9 cellular contexts compared by ENCODE assay signal in genomic region chr6:151675746-151676459, GRCh38.
A peak's percentile ranks its signal among the peaks of the same experiment; 100 is the strongest.
DNase-seq lines count a peak whose midpoint lies in the region; ATAC-seq and TF ChIP-seq lines count a peak whose summit lies in the region.
"Had no signal": no experiment of that assay in that cellular context is flagged by ENCODE, and none has a peak within 500 bp of the region (broad histone marks: within the 10 kb centered on the region; RNA-seq: fewer than 3 reads in every experiment).

No MANE protein-coding gene starts in this region.

- H3K4me3 Mint-ChIP-seq in activated naive CD8-positive, alpha-beta T cell treated with anti-CD3 and anti-CD28 coated beads for 36 hours: no peak overlapping the region
- H3K4me3 Mint-ChIP-seq: activated naive CD4-positive, alpha-beta T cell treated with anti-CD3 and anti-CD28 coated beads, Interleukin-2, amount 50 U/mL, for 24 hours had no signal

- peaks cover 10% of the 10 kb centered on the region for H3K4me1 Mint-ChIP-seq in activated naive CD8-positive, alpha-beta T cell treated with anti-CD3 and anti-CD28 coated beads for 36 hours
- H3K4me1 Mint-ChIP-seq: activated naive CD4-positive, alpha-beta T cell treated with anti-CD3 and anti-CD28 coated beads, Interleukin-2, amount 50 U/mL, for 24 hours had no signal

- H3K36me3 ChIP-seq in RWPE2 (ENCODE audit: low read depth) (no peaks in the 10 kb centered on the region), suprapubic skin (no peaks in the 10 kb centered on the region)

- peaks cover 2% of the 10 kb centered on the region for H3K9me3 Mint-ChIP-seq in activated naive CD8-positive, alpha-beta T cell treated with anti-CD3 and anti-CD28 coated beads for 36 hours
- H3K9me3 Mint-ChIP-seq: activated naive CD4-positive, alpha-beta T cell treated with anti-CD3 and anti-CD28 coated beads, Interleukin-2, amount 50 U/mL, for 24 hours had no signal

- ATAC-seq in GM21360 (IDR thresholded peaks at IDR 0.05; ENCODE audit: unreplicated experiment): peak; percentile 95
- peak; percentile 81 for ATAC-seq in HG03521 (IDR thresholded peaks at IDR 0.05; ENCODE audit: unreplicated experiment)
- peak; percentile 61 for ATAC-seq in RWPE2 (ENCODE audit: low read depth)

- no peak overlapping the region for H3K27ac ChIP-seq in RWPE2 (ENCODE audit: poor library complexity, severe bottlenecking)
- no peak overlapping the region for H3K27ac ChIP-seq in suprapubic skin

- H3K4me1 ChIP-seq in RWPE2 (ENCODE audit: insufficient read depth, poor library complexity, severe bottlenecking) (no peaks in the 10 kb centered on the region), suprapubic skin (no peaks in the 10 kb centered on the region)

- 51% methylated on average over 8 of the region's 8 CpGs for WGBS in suprapubic skin

- no peak overlapping the region for H3K27ac Mint-ChIP-seq in activated naive CD8-positive, alpha-beta T cell treated with anti-CD3 and anti-CD28 coated beads for 36 hours
- H3K27ac Mint-ChIP-seq: activated naive CD4-positive, alpha-beta T cell treated with anti-CD3 and anti-CD28 coated beads, Interleukin-2, amount 50 U/mL, for 24 hours had no signal

- no peaks in the 10 kb centered on the region for H3K27me3 ChIP-seq in RWPE2 (ENCODE audit: insufficient read depth, poor library complexity, severe bottlenecking)
- no peaks in the 10 kb centered on the region for H3K27me3 ChIP-seq in suprapubic skin

- H3K36me3 Mint-ChIP-seq in activated naive CD8-positive, alpha-beta T cell treated with anti-CD3 and anti-CD28 coated beads for 36 hours: no peaks in the 10 kb centered on the region
- H3K36me3 Mint-ChIP-seq: activated naive CD4-positive, alpha-beta T cell treated with anti-CD3 and anti-CD28 coated beads, Interleukin-2, amount 50 U/mL, for 24 hours had no signal

- TF ChIP-seq CTCF in RWPE2 (IDR thresholded peaks at IDR 0.05; ENCODE audit: poor library complexity, severe bottlenecking) (peak; percentile 97), suprapubic skin (IDR thresholded peaks at IDR 0.05) (peak in 1 of 2 donors; percentile 82)

- DNase-seq in Daoy (ENCODE audit: low read depth) (peak; percentile 39), RWPE2 (ENCODE audit: low spot score) (no peak), iPS DF 4.7 (ENCODE audit: extremely low read depth, low spot score) (peak; percentile 49), suprapubic skin (ENCODE audit: low spot score in 2 of 2) (no peak)
- peak; percentile 43 for DNase-seq in activated naive CD8-positive, alpha-beta T cell treated with anti-CD3 and anti-CD28 coated beads for 36 hours
- DNase-seq in stimulated activated CD4-positive, alpha-beta T cell treated with anti-CD3 and anti-CD28 coated beads, Interleukin-2, amount 100 ng/mL, for 48 hours: peak; percentile 49 to 51

- H3K9me3 ChIP-seq in RWPE2 (ENCODE audit: severe bottlenecking) (no peaks in the 10 kb centered on the region), suprapubic skin (no peaks in the 10 kb centered on the region)

- H3K4me3 ChIP-seq in RWPE2 (ENCODE audit: severe bottlenecking) (no peak overlapping the region), suprapubic skin (no peak overlapping the region)

- H3K27me3 Mint-ChIP-seq in activated naive CD8-positive, alpha-beta T cell treated with anti-CD3 and anti-CD28 coated beads for 36 hours: no peaks in the 10 kb centered on the region
- H3K27me3 Mint-ChIP-seq: activated naive CD4-positive, alpha-beta T cell treated with anti-CD3 and anti-CD28 coated beads, Interleukin-2, amount 50 U/mL, for 24 hours had no signal

- no peak for TF ChIP-seq POLR2A in suprapubic skin (IDR thresholded peaks at IDR 0.05)

- TF ChIP-seq EP300 in suprapubic skin (IDR thresholded peaks at IDR 0.05): no peak

Comparison
In these comparisons a context has a peak if more than half of its experiments do, and no peak if none do; other contexts are left out.
1. DNase-seq: peak in Daoy (single experiment), activated naive CD8-positive, alpha-beta T cell treated with anti-CD3 and anti-CD28 coated beads for 36 hours (single experiment), iPS DF 4.7 (single experiment) and stimulated activated CD4-positive, alpha-beta T cell treated with anti-CD3 and anti-CD28 coated beads, Interleukin-2, amount 100 ng/mL, for 48 hours (2 of 2); none in RWPE2 (single experiment) and suprapubic skin (0 of 2).
2. Peak in every context shown above with its lines, with median percentiles within 50 percentile points of each other: ATAC-seq.